1 cellular context compared by ENCODE assay signal in genomic region chr6:107490568-107491058, GRCh38.
TF ChIP-seq lines count a peak whose summit lies in the region.

No MANE protein-coding gene starts in this region.

TF ChIP-seq in SK-N-SH treated with all-trans-retinoic acid at 6 μM for 48 hours, 23 proteins besides CTCF, POLR2A, EP300 and RAD21 (continued from another document):
- no peak for TF ChIP-seq CSRNP3 (CRISPR knock-in tag; IDR thresholded peaks at IDR 0.05)
- no peak for TF ChIP-seq ZNF565 (CRISPR knock-in tag; conservative IDR thresholded peaks at IDR 0.05; ENCODE audit: low read depth)
- no peak for TF ChIP-seq ZFP3 (CRISPR knock-in tag; IDR thresholded peaks at IDR 0.05)
